19 cellular contexts compared by ENCODE assay signal in genomic region chr7:28556036-28556435, GRCh38.
"Had no signal": no experiment of that assay in that cellular context is flagged by ENCODE, and none has a peak within 500 bp of the region (broad histone marks: within the 10 kb centered on the region; RNA-seq: fewer than 3 reads in every experiment).

No MANE protein-coding gene starts in this region.

- H3K27me3 ChIP-seq: dorsolateral prefrontal cortex, esophagus squamous epithelium, gastroesophageal sphincter, neural progenitor cell, ovary, right atrium auricular region had no signal

- H3K27ac ChIP-seq: dorsolateral prefrontal cortex, epithelial cell of prostate, esophagus squamous epithelium, gastroesophageal sphincter, hepatocyte, neural progenitor cell, ovary, right atrium auricular region had no signal

- H3K9me3 ChIP-seq: esophagus squamous epithelium, gastroesophageal sphincter, ovary, right atrium auricular region had no signal

- H3K36me3 Mint-ChIP-seq: mesothelial cell of epicardium, natural killer cell, neural progenitor cell had no signal

- ATAC-seq: effector memory CD8-positive, alpha-beta T cell; gastroesophageal sphincter; left lobe of liver; natural killer cell had no signal

- H3K4me1 ChIP-seq: neural progenitor cell, right atrium auricular region had no signal

- DNase-seq: cortex of kidney; effector memory CD8-positive, alpha-beta T cell; esophagus squamous epithelium; foreskin fibroblast; natural killer cell; nucleus accumbens; ovary; stimulated activated CD4-positive, alpha-beta T cell treated with anti-CD3 and anti-CD28 coated beads, Interleukin-2, amount 100 ng/mL, for 48 hours; stimulated activated naive CD4-positive, alpha-beta T cell treated with Interleukin-2 at 50 U/mL for 16 hours; trophoblast cell had no signal

- H3K27ac Mint-ChIP-seq: effector memory CD8-positive, alpha-beta T cell; mesothelial cell of epicardium; natural killer cell; neural progenitor cell had no signal

- H3K4me2 ChIP-seq: hepatocyte, neural progenitor cell, smooth muscle cell had no signal

- H3K9ac ChIP-seq: neural progenitor cell had no signal

- H3K9me3 Mint-ChIP-seq: mesothelial cell of epicardium, natural killer cell had no signal

- H3K4me3 ChIP-seq: dorsolateral prefrontal cortex, esophagus squamous epithelium, gastroesophageal sphincter, hepatocyte, neural progenitor cell, ovary, right atrium auricular region, smooth muscle cell had no signal

- H3K36me3 ChIP-seq: esophagus squamous epithelium, gastroesophageal sphincter, neural progenitor cell, ovary, right atrium auricular region had no signal

- H3K4me3 Mint-ChIP-seq: effector memory CD8-positive, alpha-beta T cell; mesothelial cell of epicardium; natural killer cell; neural progenitor cell had no signal

- H3K4me1 Mint-ChIP-seq: natural killer cell had no signal
